1 cellular context compared by ENCODE assay signal in the genomic region with DNA sequence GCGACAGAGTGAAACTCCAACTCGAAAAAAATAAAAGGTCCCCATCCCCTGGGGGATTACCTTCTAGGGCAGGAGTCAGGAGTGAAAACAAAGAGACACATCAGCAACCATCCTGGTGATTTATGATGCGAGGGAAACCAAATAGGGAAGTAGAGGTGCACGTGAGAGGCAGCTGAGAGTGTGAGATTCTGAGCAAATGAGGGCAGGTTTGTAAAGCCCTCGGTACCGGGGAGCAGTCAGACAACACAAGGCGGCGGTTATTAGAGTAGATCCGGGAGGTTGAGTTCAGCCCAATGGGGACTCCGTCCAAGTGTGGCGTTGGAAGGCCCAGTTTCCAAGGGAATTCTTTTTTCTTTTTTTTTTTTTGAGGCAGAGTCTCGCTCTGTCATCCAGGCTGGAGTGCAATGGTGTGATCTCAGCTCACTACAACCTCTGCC.
TF ChIP-seq lines count a peak whose summit lies in the region.

No MANE protein-coding gene starts in this region.

TF ChIP-seq in K562, 482 proteins besides CTCF, POLR2A, EP300 and RAD21 (continued from another document and continues in another):
- TF ChIP-seq, protein P1, sequence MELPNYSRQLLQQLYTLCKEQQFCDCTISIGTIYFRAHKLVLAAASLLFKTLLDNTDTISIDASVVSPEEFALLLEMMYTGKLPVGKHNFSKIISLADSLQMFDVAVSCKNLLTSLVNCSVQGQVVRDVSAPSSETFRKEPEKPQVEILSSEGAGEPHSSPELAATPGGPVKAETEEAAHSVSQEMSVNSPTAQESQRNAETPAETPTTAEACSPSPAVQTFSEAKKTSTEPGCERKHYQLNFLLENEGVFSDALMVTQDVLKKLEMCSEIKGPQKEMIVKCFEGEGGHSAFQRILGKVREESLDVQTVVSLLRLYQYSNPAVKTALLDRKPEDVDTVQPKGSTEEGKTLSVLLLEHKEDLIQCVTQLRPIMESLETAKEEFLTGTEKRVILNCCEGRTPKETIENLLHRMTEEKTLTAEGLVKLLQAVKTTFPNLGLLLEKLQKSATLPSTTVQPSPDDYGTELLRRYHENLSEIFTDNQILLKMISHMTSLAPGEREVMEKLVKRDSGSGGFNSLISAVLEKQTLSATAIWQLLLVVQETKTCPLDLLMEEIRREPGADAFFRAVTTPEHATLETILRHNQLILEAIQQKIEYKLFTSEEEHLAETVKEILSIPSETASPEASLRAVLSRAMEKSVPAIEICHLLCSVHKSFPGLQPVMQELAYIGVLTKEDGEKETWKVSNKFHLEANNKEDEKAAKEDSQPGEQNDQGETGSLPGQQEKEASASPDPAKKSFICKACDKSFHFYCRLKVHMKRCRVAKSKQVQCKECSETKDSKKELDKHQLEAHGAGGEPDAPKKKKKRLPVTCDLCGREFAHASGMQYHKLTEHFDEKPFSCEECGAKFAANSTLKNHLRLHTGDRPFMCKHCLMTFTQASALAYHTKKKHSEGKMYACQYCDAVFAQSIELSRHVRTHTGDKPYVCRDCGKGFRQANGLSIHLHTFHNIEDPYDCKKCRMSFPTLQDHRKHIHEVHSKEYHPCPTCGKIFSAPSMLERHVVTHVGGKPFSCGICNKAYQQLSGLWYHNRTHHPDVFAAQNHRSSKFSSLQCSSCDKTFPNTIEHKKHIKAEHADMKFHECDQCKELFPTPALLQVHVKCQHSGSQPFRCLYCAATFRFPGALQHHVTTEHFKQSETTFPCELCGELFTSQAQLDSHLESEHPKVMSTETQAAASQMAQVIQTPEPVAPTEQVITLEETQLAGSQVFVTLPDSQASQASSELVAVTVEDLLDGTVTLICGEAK (IDR thresholded peaks at IDR 0.05) = peak; percentile 13; the same call in 1 of the 2 replicates
- TF ChIP-seq, protein P1 (CRISPR knock-in tag; IDR thresholded peaks at IDR 0.05) = no peak
- TF ChIP-seq PRPF4 (IDR thresholded peaks at IDR 0.05; ENCODE audit: insufficient read depth, low read depth, low read length, poor library complexity, severe bottlenecking) (no peak), NFRKB (IDR thresholded peaks at IDR 0.05; ENCODE audit: low read depth) (no peak), MEIS2 (IDR thresholded peaks at IDR 0.05; ENCODE audit: partially characterized antibody) (peak; percentile 98), HNRNPUL1 (IDR thresholded peaks at IDR 0.05; ENCODE audit: low read length) (no peak), HMG20A (CRISPR knock-in tag; conservative IDR thresholded peaks at IDR 0.05) (no peak), TAF9B (IDR thresholded peaks at IDR 0.05; ENCODE audit: partially characterized antibody) (no peak), FUS (optimal IDR thresholded peaks at IDR 0.05; ENCODE audit: low read depth, low read length) (no peak), MTA1 (IDR thresholded peaks at IDR 0.05; ENCODE audit: borderline replicate concordance) (peak; percentile 57; the same call in 1 of the 2 replicates), CTBP1 (IDR thresholded peaks at IDR 0.05; ENCODE audit: borderline replicate concordance) (peak; percentile 70), NCOA1 (IDR thresholded peaks at IDR 0.05; ENCODE audit: low read depth) (0 out of 2 replicates have a peak, but pooled peaks have one; percentile 18), ARID1B (IDR thresholded peaks at IDR 0.05) (peak; percentile 50; the same call in 1 of the 2 replicates), DACH1 (IDR thresholded peaks at IDR 0.05; ENCODE audit: partially characterized antibody) (no peak), RCOR1 (IDR thresholded peaks at IDR 0.05; ENCODE audit: borderline replicate concordance in 1 of 2, low read depth in 2 of 2, low read length in 2 of 2) (peak in 1 of 2 experiments; percentile 54; a peak in 1 of 4 replicates), KDM1A (IDR thresholded peaks at IDR 0.05) (peak in 1 of 2 experiments; percentile 43; a peak in 2 of 4 replicates), TAF15 (IDR thresholded peaks at IDR 0.05; ENCODE audit: low read depth, low read length) (no peak), HMG20B (CRISPR knock-in tag; IDR thresholded peaks at IDR 0.05) (no peak), ZNF408 (CRISPR knock-in tag; IDR thresholded peaks at IDR 0.05; ENCODE audit: low read depth) (no peak), ATF7 (IDR thresholded peaks at IDR 0.05) (0 out of 2 replicates have a peak, but pooled peaks have one; percentile 14), ZNF3 (CRISPR knock-in tag; IDR thresholded peaks at IDR 0.05) (no peak), KLF13 (tag; IDR thresholded peaks at IDR 0.05; ENCODE audit: borderline replicate concordance, low read depth) (no peak), SMAD3 (CRISPR knock-in tag; conservative IDR thresholded peaks at IDR 0.05) (no peak)
- TF ChIP-seq, protein P2, sequence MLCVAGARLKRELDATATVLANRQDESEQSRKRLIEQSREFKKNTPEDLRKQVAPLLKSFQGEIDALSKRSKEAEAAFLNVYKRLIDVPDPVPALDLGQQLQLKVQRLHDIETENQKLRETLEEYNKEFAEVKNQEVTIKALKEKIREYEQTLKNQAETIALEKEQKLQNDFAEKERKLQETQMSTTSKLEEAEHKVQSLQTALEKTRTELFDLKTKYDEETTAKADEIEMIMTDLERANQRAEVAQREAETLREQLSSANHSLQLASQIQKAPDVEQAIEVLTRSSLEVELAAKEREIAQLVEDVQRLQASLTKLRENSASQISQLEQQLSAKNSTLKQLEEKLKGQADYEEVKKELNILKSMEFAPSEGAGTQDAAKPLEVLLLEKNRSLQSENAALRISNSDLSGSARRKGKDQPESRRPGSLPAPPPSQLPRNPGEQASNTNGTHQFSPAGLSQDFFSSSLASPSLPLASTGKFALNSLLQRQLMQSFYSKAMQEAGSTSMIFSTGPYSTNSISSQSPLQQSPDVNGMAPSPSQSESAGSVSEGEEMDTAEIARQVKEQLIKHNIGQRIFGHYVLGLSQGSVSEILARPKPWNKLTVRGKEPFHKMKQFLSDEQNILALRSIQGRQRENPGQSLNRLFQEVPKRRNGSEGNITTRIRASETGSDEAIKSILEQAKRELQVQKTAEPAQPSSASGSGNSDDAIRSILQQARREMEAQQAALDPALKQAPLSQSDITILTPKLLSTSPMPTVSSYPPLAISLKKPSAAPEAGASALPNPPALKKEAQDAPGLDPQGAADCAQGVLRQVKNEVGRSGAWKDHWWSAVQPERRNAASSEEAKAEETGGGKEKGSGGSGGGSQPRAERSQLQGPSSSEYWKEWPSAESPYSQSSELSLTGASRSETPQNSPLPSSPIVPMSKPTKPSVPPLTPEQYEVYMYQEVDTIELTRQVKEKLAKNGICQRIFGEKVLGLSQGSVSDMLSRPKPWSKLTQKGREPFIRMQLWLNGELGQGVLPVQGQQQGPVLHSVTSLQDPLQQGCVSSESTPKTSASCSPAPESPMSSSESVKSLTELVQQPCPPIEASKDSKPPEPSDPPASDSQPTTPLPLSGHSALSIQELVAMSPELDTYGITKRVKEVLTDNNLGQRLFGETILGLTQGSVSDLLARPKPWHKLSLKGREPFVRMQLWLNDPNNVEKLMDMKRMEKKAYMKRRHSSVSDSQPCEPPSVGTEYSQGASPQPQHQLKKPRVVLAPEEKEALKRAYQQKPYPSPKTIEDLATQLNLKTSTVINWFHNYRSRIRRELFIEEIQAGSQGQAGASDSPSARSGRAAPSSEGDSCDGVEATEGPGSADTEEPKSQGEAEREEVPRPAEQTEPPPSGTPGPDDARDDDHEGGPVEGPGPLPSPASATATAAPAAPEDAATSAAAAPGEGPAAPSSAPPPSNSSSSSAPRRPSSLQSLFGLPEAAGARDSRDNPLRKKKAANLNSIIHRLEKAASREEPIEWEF (CRISPR knock-in tag; IDR thresholded peaks at IDR 0.05) = 0 out of 2 replicates have a peak, but pooled peaks have one; percentile 33
- TF ChIP-seq, protein P3, sequence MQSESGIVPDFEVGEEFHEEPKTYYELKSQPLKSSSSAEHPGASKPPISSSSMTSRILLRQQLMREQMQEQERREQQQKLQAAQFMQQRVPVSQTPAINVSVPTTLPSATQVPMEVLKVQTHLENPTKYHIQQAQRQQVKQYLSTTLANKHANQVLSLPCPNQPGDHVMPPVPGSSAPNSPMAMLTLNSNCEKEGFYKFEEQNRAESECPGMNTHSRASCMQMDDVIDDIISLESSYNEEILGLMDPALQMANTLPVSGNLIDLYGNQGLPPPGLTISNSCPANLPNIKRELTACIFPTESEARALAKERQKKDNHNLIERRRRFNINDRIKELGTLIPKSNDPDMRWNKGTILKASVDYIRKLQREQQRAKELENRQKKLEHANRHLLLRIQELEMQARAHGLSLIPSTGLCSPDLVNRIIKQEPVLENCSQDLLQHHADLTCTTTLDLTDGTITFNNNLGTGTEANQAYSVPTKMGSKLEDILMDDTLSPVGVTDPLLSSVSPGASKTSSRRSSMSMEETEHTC (IDR thresholded peaks at IDR 0.05) = peak; percentile 72; the same call in 1 of the 2 replicates
- TF ChIP-seq, protein P4, sequence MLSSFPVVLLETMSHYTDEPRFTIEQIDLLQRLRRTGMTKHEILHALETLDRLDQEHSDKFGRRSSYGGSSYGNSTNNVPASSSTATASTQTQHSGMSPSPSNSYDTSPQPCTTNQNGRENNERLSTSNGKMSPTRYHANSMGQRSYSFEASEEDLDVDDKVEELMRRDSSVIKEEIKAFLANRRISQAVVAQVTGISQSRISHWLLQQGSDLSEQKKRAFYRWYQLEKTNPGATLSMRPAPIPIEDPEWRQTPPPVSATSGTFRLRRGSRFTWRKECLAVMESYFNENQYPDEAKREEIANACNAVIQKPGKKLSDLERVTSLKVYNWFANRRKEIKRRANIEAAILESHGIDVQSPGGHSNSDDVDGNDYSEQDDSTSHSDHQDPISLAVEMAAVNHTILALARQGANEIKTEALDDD (IDR thresholded peaks at IDR 0.05) = no peak
- TF ChIP-seq, protein P5, sequence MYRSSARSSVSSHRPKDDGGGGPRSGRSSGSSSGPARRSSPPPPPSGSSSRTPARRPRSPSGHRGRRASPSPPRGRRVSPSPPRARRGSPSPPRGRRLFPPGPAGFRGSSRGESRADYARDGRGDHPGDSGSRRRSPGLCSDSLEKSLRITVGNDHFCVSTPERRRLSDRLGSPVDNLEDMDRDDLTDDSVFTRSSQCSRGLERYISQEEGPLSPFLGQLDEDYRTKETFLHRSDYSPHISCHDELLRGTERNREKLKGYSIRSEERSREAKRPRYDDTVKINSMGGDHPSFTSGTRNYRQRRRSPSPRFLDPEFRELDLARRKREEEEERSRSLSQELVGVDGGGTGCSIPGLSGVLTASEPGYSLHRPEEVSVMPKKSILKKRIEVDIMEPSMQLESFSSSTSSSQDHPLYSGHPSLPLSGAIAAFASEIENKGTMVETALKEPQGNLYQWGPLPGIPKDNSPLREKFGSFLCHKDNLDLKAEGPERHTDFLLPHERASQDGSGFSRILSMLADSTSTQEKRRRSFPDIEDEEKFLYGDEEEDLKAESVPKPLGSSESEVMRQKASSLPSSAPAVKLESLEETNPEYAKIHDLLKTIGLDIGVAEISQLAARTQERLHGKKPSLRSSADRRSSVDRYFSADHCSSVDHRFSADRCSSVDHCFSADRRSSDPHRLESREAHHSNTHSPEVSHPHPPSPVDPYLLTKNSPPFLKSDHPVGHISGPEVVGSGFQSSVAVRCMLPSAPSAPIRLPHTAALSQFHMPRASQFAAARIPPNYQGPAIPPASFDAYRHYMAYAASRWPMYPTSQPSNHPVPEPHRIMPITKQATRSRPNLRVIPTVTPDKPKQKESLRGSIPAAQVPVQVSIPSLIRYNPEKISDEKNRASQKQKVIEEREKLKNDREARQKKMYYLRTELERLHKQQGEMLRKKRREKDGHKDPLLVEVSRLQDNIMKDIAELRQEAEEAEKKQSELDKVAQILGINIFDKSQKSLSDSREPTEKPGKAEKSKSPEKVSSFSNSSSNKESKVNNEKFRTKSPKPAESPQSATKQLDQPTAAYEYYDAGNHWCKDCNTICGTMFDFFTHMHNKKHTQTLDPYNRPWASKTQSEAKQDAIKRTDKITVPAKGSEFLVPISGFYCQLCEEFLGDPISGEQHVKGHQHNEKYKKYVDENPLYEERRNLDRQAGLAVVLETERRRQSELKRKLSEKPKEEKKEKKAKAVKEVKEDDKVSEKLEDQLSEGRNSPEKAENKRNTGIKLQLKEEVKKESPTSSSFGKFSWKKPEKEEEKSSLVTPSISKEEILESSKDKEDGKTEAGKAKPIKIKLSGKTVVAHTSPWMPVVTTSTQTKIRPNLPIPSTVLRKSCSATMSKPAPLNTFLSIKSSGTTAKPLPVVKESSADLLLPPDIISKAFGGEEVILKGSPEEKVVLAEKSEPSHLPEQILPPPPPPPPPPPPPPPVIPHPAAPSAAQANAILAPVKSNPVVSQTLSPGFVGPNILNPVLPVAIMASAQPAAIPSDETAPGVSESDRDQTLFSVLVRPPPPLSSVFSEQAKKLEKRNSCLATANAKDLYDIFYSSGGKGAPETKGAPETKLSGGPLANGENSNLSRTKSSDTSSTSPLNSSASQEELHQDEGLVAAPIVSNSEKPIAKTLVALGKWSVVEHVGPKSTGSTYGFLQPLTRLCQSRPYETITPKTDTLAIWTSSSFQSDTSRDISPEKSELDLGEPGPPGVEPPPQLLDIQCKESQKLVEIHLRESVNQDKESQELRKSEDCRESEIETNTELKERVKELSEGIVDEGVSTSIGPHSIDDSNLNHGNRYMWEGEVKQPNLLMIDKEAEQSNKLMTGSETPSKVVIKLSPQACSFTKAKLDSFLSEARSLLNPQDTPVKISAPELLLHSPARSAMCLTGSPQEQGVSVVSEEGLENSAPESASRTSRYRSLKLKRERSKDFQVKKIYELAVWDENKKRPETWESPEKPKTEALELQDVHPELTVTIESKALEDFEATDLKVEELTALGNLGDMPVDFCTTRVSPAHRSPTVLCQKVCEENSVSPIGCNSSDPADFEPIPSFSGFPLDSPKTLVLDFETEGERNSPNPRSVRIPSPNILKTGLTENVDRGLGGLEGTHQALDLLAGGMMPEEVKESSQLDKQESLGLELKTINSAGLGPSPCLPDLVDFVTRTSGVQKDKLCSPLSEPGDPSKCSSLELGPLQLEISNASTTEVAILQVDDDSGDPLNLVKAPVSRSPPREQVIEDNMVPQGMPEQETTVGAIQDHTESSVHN (IDR thresholded peaks at IDR 0.05; ENCODE audit: borderline replicate concordance in 1 of 2, low read depth in 1 of 2) = peak in 1 of 2 experiments; percentile 87; a peak in 2 of 4 replicates
